In genomic region chr9:95494022-95494415, GRCh38 we compare ENCODE assay signal across 1 cellular context.
TF ChIP-seq lines count a peak whose summit lies in the region.

No MANE protein-coding gene starts in this region.

TF ChIP-seq in SK-N-SH, 30 proteins besides CTCF, POLR2A, EP300 and RAD21 (continued from another document):
- TF ChIP-seq ZBTB33 (IDR thresholded peaks at IDR 0.05; ENCODE audit: borderline replicate concordance, low read depth): no peak
- TF ChIP-seq NRF1 (IDR thresholded peaks at IDR 0.05; ENCODE audit: low read depth, low read length): peak; percentile 98
- peak; percentile 57 for TF ChIP-seq RCOR1 (IDR thresholded peaks at IDR 0.05; ENCODE audit: low read length)
- TF ChIP-seq TCF12 (IDR thresholded peaks at IDR 0.05): peak; percentile 66
- no peak for TF ChIP-seq IRF3 (IDR thresholded peaks at IDR 0.05; ENCODE audit: low read depth, low read length)
- no peak for TF ChIP-seq GABPA (IDR thresholded peaks at IDR 0.05; ENCODE audit: low read depth)
- peak; percentile 96 for TF ChIP-seq MXI1 (IDR thresholded peaks at IDR 0.05; ENCODE audit: low read depth, low read length)
- TF ChIP-seq SIN3A (IDR thresholded peaks at IDR 0.05; ENCODE audit: borderline replicate concordance, low read depth, low read length): 0 out of 2 replicates have a peak, but pooled peaks have one; percentile 29
- peak; percentile 68 for TF ChIP-seq POLR2AphosphoS5 (IDR thresholded peaks at IDR 0.05; ENCODE audit: low read depth, low read length)
- no peak for TF ChIP-seq JUND (IDR thresholded peaks at IDR 0.05)
- peak; percentile 95 for TF ChIP-seq GATA2 (CRISPR knock-in tag; IDR thresholded peaks at IDR 0.05)
- TF ChIP-seq FOXM1 (IDR thresholded peaks at IDR 0.05; ENCODE audit: low read depth): no peak
- no peak for TF ChIP-seq FOXJ3 (CRISPR knock-in tag; IDR thresholded peaks at IDR 0.05)
- no peak for TF ChIP-seq RFX5 (IDR thresholded peaks at IDR 0.05; ENCODE audit: low read length)
- TF ChIP-seq FOSL2 (IDR thresholded peaks at IDR 0.05; ENCODE audit: borderline replicate concordance, low read depth): no peak
